1 cellular context compared by ENCODE assay signal in genomic region chr3:45946875-45947274, GRCh38.
TF ChIP-seq lines count a peak whose summit lies in the region.

No MANE protein-coding gene starts in this region.

TF ChIP-seq in GM23338, 12 proteins besides CTCF, POLR2A, EP300 and RAD21:
- no peak for TF ChIP-seq STAT1 (IDR thresholded peaks at IDR 0.05; ENCODE audit: unreplicated experiment)
- TF ChIP-seq, protein P1, sequence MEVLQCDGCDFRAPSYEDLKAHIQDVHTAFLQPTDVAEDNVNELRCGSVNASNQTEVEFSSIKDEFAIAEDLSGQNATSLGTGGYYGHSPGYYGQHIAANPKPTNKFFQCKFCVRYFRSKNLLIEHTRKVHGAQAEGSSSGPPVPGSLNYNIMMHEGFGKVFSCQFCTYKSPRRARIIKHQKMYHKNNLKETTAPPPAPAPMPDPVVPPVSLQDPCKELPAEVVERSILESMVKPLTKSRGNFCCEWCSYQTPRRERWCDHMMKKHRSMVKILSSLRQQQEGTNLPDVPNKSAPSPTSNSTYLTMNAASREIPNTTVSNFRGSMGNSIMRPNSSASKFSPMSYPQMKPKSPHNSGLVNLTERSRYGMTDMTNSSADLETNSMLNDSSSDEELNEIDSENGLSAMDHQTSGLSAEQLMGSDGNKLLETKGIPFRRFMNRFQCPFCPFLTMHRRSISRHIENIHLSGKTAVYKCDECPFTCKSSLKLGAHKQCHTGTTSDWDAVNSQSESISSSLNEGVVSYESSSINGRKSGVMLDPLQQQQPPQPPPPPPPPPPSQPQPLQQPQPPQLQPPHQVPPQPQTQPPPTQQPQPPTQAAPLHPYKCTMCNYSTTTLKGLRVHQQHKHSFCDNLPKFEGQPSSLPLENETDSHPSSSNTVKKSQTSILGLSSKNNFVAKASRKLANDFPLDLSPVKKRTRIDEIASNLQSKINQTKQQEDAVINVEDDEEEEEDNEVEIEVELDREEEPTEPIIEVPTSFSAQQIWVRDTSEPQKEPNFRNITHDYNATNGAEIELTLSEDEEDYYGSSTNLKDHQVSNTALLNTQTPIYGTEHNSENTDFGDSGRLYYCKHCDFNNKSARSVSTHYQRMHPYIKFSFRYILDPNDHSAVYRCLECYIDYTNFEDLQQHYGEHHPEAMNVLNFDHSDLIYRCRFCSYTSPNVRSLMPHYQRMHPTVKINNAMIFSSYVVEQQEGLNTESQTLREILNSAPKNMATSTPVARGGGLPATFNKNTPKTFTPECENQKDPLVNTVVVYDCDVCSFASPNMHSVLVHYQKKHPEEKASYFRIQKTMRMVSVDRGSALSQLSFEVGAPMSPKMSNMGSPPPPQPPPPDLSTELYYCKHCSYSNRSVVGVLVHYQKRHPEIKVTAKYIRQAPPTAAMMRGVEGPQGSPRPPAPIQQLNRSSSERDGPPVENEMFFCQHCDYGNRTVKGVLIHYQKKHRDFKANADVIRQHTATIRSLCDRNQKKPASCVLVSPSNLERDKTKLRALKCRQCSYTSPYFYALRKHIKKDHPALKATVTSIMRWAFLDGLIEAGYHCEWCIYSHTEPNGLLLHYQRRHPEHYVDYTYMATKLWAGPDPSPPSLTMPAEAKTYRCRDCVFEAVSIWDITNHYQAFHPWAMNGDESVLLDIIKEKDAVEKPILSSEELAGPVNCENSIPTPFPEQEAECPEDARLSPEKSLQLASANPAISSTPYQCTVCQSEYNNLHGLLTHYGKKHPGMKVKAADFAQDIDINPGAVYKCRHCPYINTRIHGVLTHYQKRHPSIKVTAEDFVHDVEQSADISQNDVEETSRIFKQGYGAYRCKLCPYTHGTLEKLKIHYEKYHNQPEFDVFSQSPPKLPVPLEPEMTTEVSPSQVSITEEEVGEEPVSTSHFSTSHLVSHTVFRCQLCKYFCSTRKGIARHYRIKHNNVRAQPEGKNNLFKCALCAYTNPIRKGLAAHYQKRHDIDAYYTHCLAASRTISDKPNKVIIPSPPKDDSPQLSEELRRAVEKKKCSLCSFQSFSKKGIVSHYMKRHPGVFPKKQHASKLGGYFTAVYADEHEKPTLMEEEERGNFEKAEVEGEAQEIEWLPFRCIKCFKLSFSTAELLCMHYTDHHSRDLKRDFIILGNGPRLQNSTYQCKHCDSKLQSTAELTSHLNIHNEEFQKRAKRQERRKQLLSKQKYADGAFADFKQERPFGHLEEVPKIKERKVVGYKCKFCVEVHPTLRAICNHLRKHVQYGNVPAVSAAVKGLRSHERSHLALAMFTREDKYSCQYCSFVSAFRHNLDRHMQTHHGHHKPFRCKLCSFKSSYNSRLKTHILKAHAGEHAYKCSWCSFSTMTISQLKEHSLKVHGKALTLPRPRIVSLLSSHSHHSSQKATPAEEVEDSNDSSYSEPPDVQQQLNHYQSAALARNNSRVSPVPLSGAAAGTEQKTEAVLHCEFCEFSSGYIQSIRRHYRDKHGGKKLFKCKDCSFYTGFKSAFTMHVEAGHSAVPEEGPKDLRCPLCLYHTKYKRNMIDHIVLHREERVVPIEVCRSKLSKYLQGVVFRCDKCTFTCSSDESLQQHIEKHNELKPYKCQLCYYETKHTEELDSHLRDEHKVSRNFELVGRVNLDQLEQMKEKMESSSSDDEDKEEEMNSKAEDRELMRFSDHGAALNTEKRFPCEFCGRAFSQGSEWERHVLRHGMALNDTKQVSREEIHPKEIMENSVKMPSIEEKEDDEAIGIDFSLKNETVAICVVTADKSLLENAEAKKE (CRISPR knock-in tag; IDR thresholded peaks at IDR 0.05): no peak
- no peak for TF ChIP-seq POLR2AphosphoS5 (IDR thresholded peaks at IDR 0.05; ENCODE audit: low read depth)
- TF ChIP-seq NANOG (IDR thresholded peaks at IDR 0.05; ENCODE audit: borderline replicate concordance): no peak
- no peak for TF ChIP-seq REST (IDR thresholded peaks at IDR 0.05; ENCODE audit: unreplicated experiment)
- TF ChIP-seq EZH2phosphoT487 (IDR thresholded peaks at IDR 0.05; ENCODE audit: unreplicated experiment): no peak
- no peak for TF ChIP-seq EZH2 (IDR thresholded peaks at IDR 0.05; ENCODE audit: low read depth, unreplicated experiment)
- TF ChIP-seq ZNF114 (CRISPR knock-in tag; IDR thresholded peaks at IDR 0.05): no peak
- no peak for TF ChIP-seq JUNB (IDR thresholded peaks at IDR 0.05; ENCODE audit: unreplicated experiment)
- no peak for TF ChIP-seq ZNF331 (CRISPR knock-in tag; IDR thresholded peaks at IDR 0.05; ENCODE audit: low read depth)
- no peak for TF ChIP-seq CREB1 (CRISPR knock-in tag; IDR thresholded peaks at IDR 0.05; ENCODE audit: low read depth)
- no peak for TF ChIP-seq ETS1 (IDR thresholded peaks at IDR 0.05)
